ENCODE assay signal across 1 cellular context in genomic region chr2:101738649-101739048, GRCh38.
TF ChIP-seq lines count a peak whose summit lies in the region.

No MANE protein-coding gene starts in this region.

TF ChIP-seq in GM23338, 12 proteins besides CTCF, POLR2A, EP300 and RAD21:
- TF ChIP-seq ZNF462 (CRISPR knock-in tag; IDR thresholded peaks at IDR 0.05) (no peak), REST (IDR thresholded peaks at IDR 0.05; ENCODE audit: unreplicated experiment) (no peak), ZNF331 (CRISPR knock-in tag; IDR thresholded peaks at IDR 0.05; ENCODE audit: low read depth) (no peak), NANOG (IDR thresholded peaks at IDR 0.05; ENCODE audit: borderline replicate concordance) (no peak), EZH2phosphoT487 (IDR thresholded peaks at IDR 0.05; ENCODE audit: unreplicated experiment) (no peak), CREB1 (CRISPR knock-in tag; IDR thresholded peaks at IDR 0.05; ENCODE audit: low read depth) (no peak), EZH2 (IDR thresholded peaks at IDR 0.05; ENCODE audit: low read depth, unreplicated experiment) (no peak), POLR2AphosphoS5 (IDR thresholded peaks at IDR 0.05; ENCODE audit: low read depth) (no peak), JUNB (IDR thresholded peaks at IDR 0.05; ENCODE audit: unreplicated experiment) (no peak), ZNF114 (CRISPR knock-in tag; IDR thresholded peaks at IDR 0.05) (no peak), ETS1 (IDR thresholded peaks at IDR 0.05) (no peak), STAT1 (IDR thresholded peaks at IDR 0.05; ENCODE audit: unreplicated experiment) (no peak)
